1 cellular context compared by ENCODE assay signal in genomic region chr11:102047305-102047924, GRCh38.
TF ChIP-seq lines count a peak whose summit lies in the region.

TSS of gene CFAP300 (plus strand) at chr11:102047437. CDS start at chr11:102047471, 34 bp downstream.

TF ChIP-seq in H1, 55 proteins besides CTCF, POLR2A, EP300 and RAD21 (continued from another document):
- TF ChIP-seq CHD7 (IDR thresholded peaks at IDR 0.05; ENCODE audit: insufficient replicate concordance, low read length) (no peak), HDAC6 (IDR thresholded peaks at IDR 0.05; ENCODE audit: low read depth, low read length) (no peak), SIRT6 (IDR thresholded peaks at IDR 0.05; ENCODE audit: low read length) (no peak), GTF2F1 (IDR thresholded peaks at IDR 0.05; ENCODE audit: borderline replicate concordance, low read depth, low read length) (no peak), POU5F1 (IDR thresholded peaks at IDR 0.05; ENCODE audit: low read depth, low read length) (no peak), ATF3 (IDR thresholded peaks at IDR 0.05; ENCODE audit: insufficient read depth, low read depth, low read length) (no peak), RBBP5 (IDR thresholded peaks at IDR 0.05; ENCODE audit: borderline replicate concordance, low read depth, low read length) (0 out of 2 replicates have a peak, but pooled peaks have one; percentile 52), HDAC2 (IDR thresholded peaks at IDR 0.05; ENCODE audit: borderline replicate concordance in 1 of 2, low read depth in 2 of 2, low read length in 2 of 2) (0 out of 4 replicates have a peak, but pooled peaks of 1 of the 2 experiments have one; percentile 24), CBX5 (IDR thresholded peaks at IDR 0.05; ENCODE audit: low read depth, low read length) (no peak), MAFK (IDR thresholded peaks at IDR 0.05; ENCODE audit: low read depth, low read length) (no peak), GABPA (IDR thresholded peaks at IDR 0.05; ENCODE audit: borderline replicate concordance, insufficient read depth, low read length) (no peak), RXRA (IDR thresholded peaks at IDR 0.05; ENCODE audit: insufficient read depth, low read depth, low read length) (no peak), CHD1 (IDR thresholded peaks at IDR 0.05; ENCODE audit: low read depth, low read length) (no peak), E2F6 (IDR thresholded peaks at IDR 0.05) (peak; percentile 87), CBX8 (IDR thresholded peaks at IDR 0.05; ENCODE audit: borderline replicate concordance, low read depth, low read length) (no peak), ATF2 (IDR thresholded peaks at IDR 0.05; ENCODE audit: low read length) (no peak), CREB1 (IDR thresholded peaks at IDR 0.05) (peak; percentile 88), ZNF274 (IDR thresholded peaks at IDR 0.05; ENCODE audit: borderline replicate concordance, extremely low read depth, low read length) (no peak), FOSL1 (IDR thresholded peaks at IDR 0.05; ENCODE audit: insufficient read depth, low read depth, low read length) (no peak), YY1 (IDR thresholded peaks at IDR 0.05; ENCODE audit: low read depth, low read length) (no peak), EZH2 (IDR thresholded peaks at IDR 0.05; ENCODE audit: low read depth, low read length, severe bottlenecking) (no peak), SP4 (IDR thresholded peaks at IDR 0.05; ENCODE audit: low read length) (0 out of 2 replicates have a peak, but pooled peaks have one; percentile 42), RFX5 (IDR thresholded peaks at IDR 0.05; ENCODE audit: borderline replicate concordance, low read depth, low read length) (no peak), RNF2 (IDR thresholded peaks at IDR 0.05; ENCODE audit: borderline replicate concordance, low read depth, low read length, missing control alignments, poor library complexity, severe bottlenecking) (no peak), SRF (IDR thresholded peaks at IDR 0.05; ENCODE audit: low read depth, low read length) (no peak), SIX5 (IDR thresholded peaks at IDR 0.05; ENCODE audit: low read depth, low read length) (no peak), SIN3A (conservative IDR thresholded peaks at IDR 0.05 in 1 of 2, IDR thresholded peaks at IDR 0.05 in 1 of 2; ENCODE audit: low read depth in 1 of 2, low read length in 2 of 2) (peak in 1 of 2 experiments; percentile 63; a peak in 2 of 4 replicates), SUZ12 (IDR thresholded peaks at IDR 0.05; ENCODE audit: low read length) (no peak), USF2 (IDR thresholded peaks at IDR 0.05; ENCODE audit: low read length) (no peak), POLR2AphosphoS5 (IDR thresholded peaks at IDR 0.05; ENCODE audit: low read depth, low read length) (no peak), CTBP2 (IDR thresholded peaks at IDR 0.05; ENCODE audit: borderline replicate concordance, insufficient read depth, insufficient read length, low read length) (no peak), JUND (IDR thresholded peaks at IDR 0.05; ENCODE audit: low read length) (no peak), SP2 (IDR thresholded peaks at IDR 0.05; ENCODE audit: low read length) (no peak), MAX (IDR thresholded peaks at IDR 0.05) (peak; percentile 72), TAF7 (optimal IDR thresholded peaks at IDR 0.05; ENCODE audit: borderline replicate concordance, low read depth, low read length) (no peak), KDM1A (IDR thresholded peaks at IDR 0.05; ENCODE audit: borderline replicate concordance, low read length) (no peak), BACH1 (IDR thresholded peaks at IDR 0.05; ENCODE audit: low read length) (no peak), KDM4A (IDR thresholded peaks at IDR 0.05; ENCODE audit: low read depth, low read length, severe bottlenecking) (peak; percentile 98), TAF1 (IDR thresholded peaks at IDR 0.05; ENCODE audit: low read depth, low read length) (no peak), SAP30 (IDR thresholded peaks at IDR 0.05; ENCODE audit: insufficient read depth, insufficient replicate concordance, low read length) (no peak)
